In the genomic region with DNA sequence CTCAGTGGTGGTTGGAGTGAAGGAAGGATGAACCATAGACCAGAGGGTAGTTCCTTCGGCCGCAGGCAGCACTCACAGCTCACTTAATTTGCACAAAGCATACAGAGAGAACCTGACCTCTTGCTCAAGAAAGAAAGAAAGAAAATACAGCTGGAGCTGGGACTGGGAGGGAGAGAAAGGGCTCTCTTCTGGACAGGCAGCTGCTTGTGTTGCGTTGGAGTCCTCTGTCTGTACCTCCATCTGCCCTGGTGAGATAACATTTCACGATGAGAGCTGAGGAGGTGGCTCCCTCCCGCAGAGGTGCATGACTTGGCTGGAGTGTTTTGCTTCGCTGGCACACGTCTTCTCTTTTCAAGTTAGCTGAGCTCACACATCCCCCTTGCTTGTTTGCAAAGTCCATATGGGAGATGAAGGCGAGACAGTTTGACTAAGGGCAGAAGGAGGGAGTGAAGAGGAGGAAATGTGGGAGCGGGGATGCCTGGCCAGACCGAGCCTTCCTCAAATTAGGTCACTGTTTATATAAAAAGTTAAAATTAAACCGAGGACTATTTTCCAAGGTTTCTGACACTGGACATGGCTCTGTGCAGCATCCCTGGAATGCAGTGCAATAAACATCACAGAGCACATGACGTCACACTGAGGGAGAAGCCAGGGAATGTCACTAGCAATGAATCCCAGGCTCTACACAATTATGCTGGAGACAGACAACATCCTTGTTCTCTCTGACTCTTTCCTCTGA, we compare ENCODE assay signal across 2 cellular contexts.
TF ChIP-seq lines count a peak whose summit lies in the region.

No MANE protein-coding gene starts in this region.

TF ChIP-seq in HEK293, 187 proteins besides CTCF, POLR2A, EP300 and RAD21 (continued from another document and continues in another):
- TF ChIP-seq, protein P1, sequence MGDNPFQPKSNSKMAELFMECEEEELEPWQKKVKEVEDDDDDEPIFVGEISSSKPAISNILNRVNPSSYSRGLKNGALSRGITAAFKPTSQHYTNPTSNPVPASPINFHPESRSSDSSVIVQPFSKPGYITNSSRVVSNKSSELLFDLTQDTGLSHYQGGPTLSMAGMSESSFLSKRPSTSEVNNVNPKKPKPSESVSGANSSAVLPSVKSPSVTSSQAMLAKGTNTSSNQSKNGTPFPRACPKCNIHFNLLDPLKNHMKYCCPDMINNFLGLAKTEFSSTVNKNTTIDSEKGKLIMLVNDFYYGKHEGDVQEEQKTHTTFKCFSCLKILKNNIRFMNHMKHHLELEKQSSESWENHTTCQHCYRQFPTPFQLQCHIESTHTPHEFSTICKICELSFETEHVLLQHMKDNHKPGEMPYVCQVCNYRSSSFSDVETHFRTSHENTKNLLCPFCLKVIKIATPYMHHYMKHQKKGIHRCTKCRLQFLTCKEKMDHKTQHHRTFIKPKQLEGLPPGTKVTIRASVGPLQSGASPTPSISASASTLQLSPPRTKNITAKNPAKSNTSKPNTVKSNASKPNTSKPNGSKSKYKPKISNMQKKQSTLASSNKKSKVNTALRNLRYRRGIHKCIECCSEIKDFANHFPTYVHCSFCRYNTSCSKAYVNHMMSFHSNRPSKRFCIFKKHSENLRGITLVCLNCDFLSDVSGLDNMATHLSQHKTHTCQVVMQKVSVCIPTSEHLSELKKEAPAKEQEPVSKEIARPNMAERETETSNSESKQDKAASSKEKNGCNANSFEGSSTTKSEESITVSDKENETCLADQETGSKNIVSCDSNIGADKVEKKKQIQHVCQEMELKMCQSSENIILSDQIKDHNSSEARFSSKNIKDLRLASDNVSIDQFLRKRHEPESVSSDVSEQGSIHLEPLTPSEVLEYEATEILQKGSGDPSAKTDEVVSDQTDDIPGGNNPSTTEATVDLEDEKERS (tag by site-specific recombination; IDR thresholded peaks at IDR 0.05), result no peak
- TF ChIP-seq ZNF701 (tag by site-specific recombination; IDR thresholded peaks at IDR 0.05) (no peak), ZBTB20 (tag by site-specific recombination; IDR thresholded peaks at IDR 0.05) (no peak), ZNF37A (tag by site-specific recombination; IDR thresholded peaks at IDR 0.05) (no peak), ZNF292 (tag by site-specific recombination; IDR thresholded peaks at IDR 0.05; ENCODE audit: borderline replicate concordance, low read depth) (no peak), ZNF157 (tag by site-specific recombination; IDR thresholded peaks at IDR 0.05) (no peak), ZNF544 (tag by site-specific recombination; IDR thresholded peaks at IDR 0.05) (no peak), ZBTB21 (tag by site-specific recombination; IDR thresholded peaks at IDR 0.05) (peak; percentile 67; the same call in 1 of the 2 replicates), ZNF521 (tag by site-specific recombination; IDR thresholded peaks at IDR 0.05) (no peak), ZSCAN23 (tag by site-specific recombination; IDR thresholded peaks at IDR 0.05) (no peak), ZNF558 (tag by site-specific recombination; IDR thresholded peaks at IDR 0.05) (no peak), ZFHX2 (tag by site-specific recombination; conservative IDR thresholded peaks at IDR 0.05) (peak; percentile 79), BCL11A (tag by site-specific recombination; IDR thresholded peaks at IDR 0.05; ENCODE audit: low read depth) (no peak), ZNF629 (tag by site-specific recombination; IDR thresholded peaks at IDR 0.05) (peak; percentile 73; the same call in 1 of the 2 replicates), FEZF1 (tag by site-specific recombination; IDR thresholded peaks at IDR 0.05) (no peak), ZNF623 (tag by site-specific recombination; IDR thresholded peaks at IDR 0.05) (no peak), PRDM1 (tag by site-specific recombination; IDR thresholded peaks at IDR 0.05) (no peak), EGR2 (tag by site-specific recombination; IDR thresholded peaks at IDR 0.05; ENCODE audit: low read depth) (peak; percentile 89), ZNF16 (tag by site-specific recombination; IDR thresholded peaks at IDR 0.05; ENCODE audit: low read depth) (no peak)
- TF ChIP-seq, protein P2, sequence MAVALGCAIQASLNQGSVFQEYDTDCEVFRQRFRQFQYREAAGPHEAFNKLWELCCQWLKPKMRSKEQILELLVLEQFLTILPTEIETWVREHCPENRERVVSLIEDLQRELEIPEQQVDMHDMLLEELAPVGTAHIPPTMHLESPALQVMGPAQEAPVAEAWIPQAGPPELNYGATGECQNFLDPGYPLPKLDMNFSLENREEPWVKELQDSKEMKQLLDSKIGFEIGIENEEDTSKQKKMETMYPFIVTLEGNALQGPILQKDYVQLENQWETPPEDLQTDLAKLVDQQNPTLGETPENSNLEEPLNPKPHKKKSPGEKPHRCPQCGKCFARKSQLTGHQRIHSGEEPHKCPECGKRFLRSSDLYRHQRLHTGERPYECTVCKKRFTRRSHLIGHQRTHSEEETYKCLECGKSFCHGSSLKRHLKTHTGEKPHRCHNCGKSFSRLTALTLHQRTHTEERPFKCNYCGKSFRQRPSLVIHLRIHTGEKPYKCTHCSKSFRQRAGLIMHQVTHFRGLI (tag by site-specific recombination; IDR thresholded peaks at IDR 0.05), result no peak
- TF ChIP-seq, protein P3, sequence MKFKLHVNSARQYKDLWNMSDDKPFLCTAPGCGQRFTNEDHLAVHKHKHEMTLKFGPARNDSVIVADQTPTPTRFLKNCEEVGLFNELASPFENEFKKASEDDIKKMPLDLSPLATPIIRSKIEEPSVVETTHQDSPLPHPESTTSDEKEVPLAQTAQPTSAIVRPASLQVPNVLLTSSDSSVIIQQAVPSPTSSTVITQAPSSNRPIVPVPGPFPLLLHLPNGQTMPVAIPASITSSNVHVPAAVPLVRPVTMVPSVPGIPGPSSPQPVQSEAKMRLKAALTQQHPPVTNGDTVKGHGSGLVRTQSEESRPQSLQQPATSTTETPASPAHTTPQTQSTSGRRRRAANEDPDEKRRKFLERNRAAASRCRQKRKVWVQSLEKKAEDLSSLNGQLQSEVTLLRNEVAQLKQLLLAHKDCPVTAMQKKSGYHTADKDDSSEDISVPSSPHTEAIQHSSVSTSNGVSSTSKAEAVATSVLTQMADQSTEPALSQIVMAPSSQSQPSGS (tag by site-specific recombination; IDR thresholded peaks at IDR 0.05; ENCODE audit: low read depth), result peak; percentile 92

TF ChIP-seq in K562, 482 proteins besides CTCF, POLR2A, EP300 and RAD21 (continued from another document and continues in another):
- TF ChIP-seq, protein P4, sequence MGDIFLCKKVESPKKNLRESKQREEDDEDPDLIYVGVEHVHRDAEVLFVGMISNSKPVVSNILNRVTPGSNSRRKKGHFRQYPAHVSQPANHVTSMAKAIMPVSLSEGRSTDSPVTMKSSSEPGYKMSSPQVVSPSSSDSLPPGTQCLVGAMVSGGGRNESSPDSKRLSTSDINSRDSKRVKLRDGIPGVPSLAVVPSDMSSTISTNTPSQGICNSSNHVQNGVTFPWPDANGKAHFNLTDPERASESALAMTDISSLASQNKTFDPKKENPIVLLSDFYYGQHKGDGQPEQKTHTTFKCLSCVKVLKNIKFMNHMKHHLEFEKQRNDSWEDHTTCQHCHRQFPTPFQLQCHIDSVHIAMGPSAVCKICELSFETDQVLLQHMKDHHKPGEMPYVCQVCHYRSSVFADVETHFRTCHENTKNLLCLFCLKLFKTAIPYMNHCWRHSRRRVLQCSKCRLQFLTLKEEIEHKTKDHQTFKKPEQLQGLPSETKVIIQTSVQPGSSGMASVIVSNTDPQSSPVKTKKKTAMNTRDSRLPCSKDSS (IDR thresholded peaks at IDR 0.05; ENCODE audit: low read depth, partially characterized antibody), result no peak
- TF ChIP-seq HNRNPL (IDR thresholded peaks at IDR 0.05; ENCODE audit: low read depth, low read length), result no peak
- peak; percentile 73; the same call in 1 of the 2 replicates for TF ChIP-seq ZKSCAN1 (IDR thresholded peaks at IDR 0.05; ENCODE audit: low read depth, low read length)
- TF ChIP-seq ZNF140 (CRISPR knock-in tag; IDR thresholded peaks at IDR 0.05), result no peak
- TF ChIP-seq, protein P5, sequence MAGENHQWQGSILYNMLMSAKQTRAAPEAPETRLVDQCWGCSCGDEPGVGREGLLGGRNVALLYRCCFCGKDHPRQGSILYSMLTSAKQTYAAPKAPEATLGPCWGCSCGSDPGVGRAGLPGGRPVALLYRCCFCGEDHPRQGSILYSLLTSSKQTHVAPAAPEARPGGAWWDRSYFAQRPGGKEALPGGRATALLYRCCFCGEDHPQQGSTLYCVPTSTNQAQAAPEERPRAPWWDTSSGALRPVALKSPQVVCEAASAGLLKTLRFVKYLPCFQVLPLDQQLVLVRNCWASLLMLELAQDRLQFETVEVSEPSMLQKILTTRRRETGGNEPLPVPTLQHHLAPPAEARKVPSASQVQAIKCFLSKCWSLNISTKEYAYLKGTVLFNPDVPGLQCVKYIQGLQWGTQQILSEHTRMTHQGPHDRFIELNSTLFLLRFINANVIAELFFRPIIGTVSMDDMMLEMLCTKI (IDR thresholded peaks at IDR 0.05; ENCODE audit: partially characterized antibody), result no peak
- TF ChIP-seq KLF6 (CRISPR knock-in tag; IDR thresholded peaks at IDR 0.05; ENCODE audit: borderline replicate concordance), result 0 out of 2 replicates have a peak, but pooled peaks have one; percentile 14
- peak; percentile 92 for TF ChIP-seq MTA2 (IDR thresholded peaks at IDR 0.05; ENCODE audit: low read depth)
- no peak for TF ChIP-seq SAFB (IDR thresholded peaks at IDR 0.05; ENCODE audit: borderline replicate concordance, low read depth, low read length)
- no peak for TF ChIP-seq TAF15 (IDR thresholded peaks at IDR 0.05; ENCODE audit: low read depth, low read length)
- peak; percentile 49; the same call in 1 of the 2 replicates for TF ChIP-seq PHB2 (IDR thresholded peaks at IDR 0.05; ENCODE audit: low read depth)
- TF ChIP-seq, protein P6, sequence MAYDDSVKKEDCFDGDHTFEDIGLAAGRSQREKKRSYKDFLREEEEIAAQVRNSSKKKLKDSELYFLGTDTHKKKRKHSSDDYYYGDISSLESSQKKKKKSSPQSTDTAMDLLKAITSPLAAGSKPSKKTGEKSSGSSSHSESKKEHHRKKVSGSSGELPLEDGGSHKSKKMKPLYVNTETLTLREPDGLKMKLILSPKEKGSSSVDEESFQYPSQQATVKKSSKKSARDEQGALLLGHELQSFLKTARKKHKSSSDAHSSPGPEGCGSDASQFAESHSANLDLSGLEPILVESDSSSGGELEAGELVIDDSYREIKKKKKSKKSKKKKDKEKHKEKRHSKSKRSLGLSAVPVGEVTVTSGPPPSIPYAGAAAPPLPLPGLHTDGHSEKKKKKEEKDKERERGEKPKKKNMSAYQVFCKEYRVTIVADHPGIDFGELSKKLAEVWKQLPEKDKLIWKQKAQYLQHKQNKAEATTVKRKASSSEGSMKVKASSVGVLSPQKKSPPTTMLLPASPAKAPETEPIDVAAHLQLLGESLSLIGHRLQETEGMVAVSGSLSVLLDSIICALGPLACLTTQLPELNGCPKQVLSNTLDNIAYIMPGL (CRISPR knock-in tag; IDR thresholded peaks at IDR 0.05), result no peak
- TF ChIP-seq ZNF184 (CRISPR knock-in tag; IDR thresholded peaks at IDR 0.05), result no peak
- no peak for TF ChIP-seq CBFB (CRISPR knock-in tag; IDR thresholded peaks at IDR 0.05)
- no peak for TF ChIP-seq POLR2G (IDR thresholded peaks at IDR 0.05; ENCODE audit: low read depth, low read length)
- no peak for TF ChIP-seq CAMTA2 (CRISPR knock-in tag; conservative IDR thresholded peaks at IDR 0.05)
- TF ChIP-seq EHMT2 (IDR thresholded peaks at IDR 0.05), result peak; percentile 69
- TF ChIP-seq ZNF436 (CRISPR knock-in tag; IDR thresholded peaks at IDR 0.05), result no peak
- peak; percentile 36; the same call in 1 of the 2 replicates for TF ChIP-seq CREB1 (IDR thresholded peaks at IDR 0.05)
- peak; percentile 36; the same call in 1 of the 2 replicates for TF ChIP-seq CREB1 (CRISPR knock-in tag; IDR thresholded peaks at IDR 0.05)
- TF ChIP-seq NR2C2 (CRISPR knock-in tag; IDR thresholded peaks at IDR 0.05), result no peak
- TF ChIP-seq NR2C2 (tag; IDR thresholded peaks at IDR 0.05), result peak; percentile 55
- TF ChIP-seq, protein P7, sequence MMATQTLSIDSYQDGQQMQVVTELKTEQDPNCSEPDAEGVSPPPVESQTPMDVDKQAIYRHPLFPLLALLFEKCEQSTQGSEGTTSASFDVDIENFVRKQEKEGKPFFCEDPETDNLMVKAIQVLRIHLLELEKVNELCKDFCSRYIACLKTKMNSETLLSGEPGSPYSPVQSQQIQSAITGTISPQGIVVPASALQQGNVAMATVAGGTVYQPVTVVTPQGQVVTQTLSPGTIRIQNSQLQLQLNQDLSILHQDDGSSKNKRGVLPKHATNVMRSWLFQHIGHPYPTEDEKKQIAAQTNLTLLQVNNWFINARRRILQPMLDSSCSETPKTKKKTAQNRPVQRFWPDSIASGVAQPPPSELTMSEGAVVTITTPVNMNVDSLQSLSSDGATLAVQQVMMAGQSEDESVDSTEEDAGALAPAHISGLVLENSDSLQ (IDR thresholded peaks at IDR 0.05), result peak; percentile 59; the same call in 1 of the 2 replicates
- TF ChIP-seq GATAD2B (IDR thresholded peaks at IDR 0.05; ENCODE audit: borderline replicate concordance), result 0 out of 2 replicates have a peak, but pooled peaks have one; percentile 40
- TF ChIP-seq CC2D1A (IDR thresholded peaks at IDR 0.05), result peak; percentile 77; the same call in 1 of the 2 replicates
- TF ChIP-seq THRAP3 (IDR thresholded peaks at IDR 0.05; ENCODE audit: borderline replicate concordance), result no peak
- no peak; the same call in 1 of the 2 replicates for TF ChIP-seq TCFL5 (CRISPR knock-in tag; conservative IDR thresholded peaks at IDR 0.05)
- TF ChIP-seq, protein P8, sequence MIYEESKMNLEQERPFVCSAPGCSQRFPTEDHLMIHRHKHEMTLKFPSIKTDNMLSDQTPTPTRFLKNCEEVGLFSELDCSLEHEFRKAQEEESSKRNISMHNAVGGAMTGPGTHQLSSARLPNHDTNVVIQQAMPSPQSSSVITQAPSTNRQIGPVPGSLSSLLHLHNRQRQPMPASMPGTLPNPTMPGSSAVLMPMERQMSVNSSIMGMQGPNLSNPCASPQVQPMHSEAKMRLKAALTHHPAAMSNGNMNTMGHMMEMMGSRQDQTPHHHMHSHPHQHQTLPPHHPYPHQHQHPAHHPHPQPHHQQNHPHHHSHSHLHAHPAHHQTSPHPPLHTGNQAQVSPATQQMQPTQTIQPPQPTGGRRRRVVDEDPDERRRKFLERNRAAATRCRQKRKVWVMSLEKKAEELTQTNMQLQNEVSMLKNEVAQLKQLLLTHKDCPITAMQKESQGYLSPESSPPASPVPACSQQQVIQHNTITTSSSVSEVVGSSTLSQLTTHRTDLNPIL (CRISPR knock-in tag; IDR thresholded peaks at IDR 0.05), result no peak
- no peak for TF ChIP-seq XRCC3 (IDR thresholded peaks at IDR 0.05)
- peak in 1 of 2 experiments; percentile 74; a peak in 1 of 4 replicates for TF ChIP-seq NONO (IDR thresholded peaks at IDR 0.05; ENCODE audit: low read depth in 2 of 2, low read length in 1 of 2)
- TF ChIP-seq TFAM (CRISPR knock-in tag; conservative IDR thresholded peaks at IDR 0.05), result no peak
- TF ChIP-seq, protein P9, sequence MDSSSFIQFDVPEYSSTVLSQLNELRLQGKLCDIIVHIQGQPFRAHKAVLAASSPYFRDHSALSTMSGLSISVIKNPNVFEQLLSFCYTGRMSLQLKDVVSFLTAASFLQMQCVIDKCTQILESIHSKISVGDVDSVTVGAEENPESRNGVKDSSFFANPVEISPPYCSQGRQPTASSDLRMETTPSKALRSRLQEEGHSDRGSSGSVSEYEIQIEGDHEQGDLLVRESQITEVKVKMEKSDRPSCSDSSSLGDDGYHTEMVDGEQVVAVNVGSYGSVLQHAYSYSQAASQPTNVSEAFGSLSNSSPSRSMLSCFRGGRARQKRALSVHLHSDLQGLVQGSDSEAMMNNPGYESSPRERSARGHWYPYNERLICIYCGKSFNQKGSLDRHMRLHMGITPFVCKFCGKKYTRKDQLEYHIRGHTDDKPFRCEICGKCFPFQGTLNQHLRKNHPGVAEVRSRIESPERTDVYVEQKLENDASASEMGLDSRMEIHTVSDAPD (CRISPR knock-in tag; IDR thresholded peaks at IDR 0.05), result no peak
- no peak for TF ChIP-seq CREBBP (IDR thresholded peaks at IDR 0.05; ENCODE audit: low read depth, low read length)
- TF ChIP-seq ZNF239 (CRISPR knock-in tag; IDR thresholded peaks at IDR 0.05), result 0 out of 2 replicates have a peak, but pooled peaks have one; percentile 30
- no peak for TF ChIP-seq SAP30 (IDR thresholded peaks at IDR 0.05; ENCODE audit: borderline replicate concordance, insufficient read depth, low read depth, low read length, poor library complexity, severe bottlenecking)
- TF ChIP-seq ZNF146 (CRISPR knock-in tag; IDR thresholded peaks at IDR 0.05; ENCODE audit: unreplicated experiment), result no peak
- TF ChIP-seq IFI16 (CRISPR knock-in tag; IDR thresholded peaks at IDR 0.05), result no peak
